23 cellular contexts compared by ENCODE assay signal in genomic region chr17:51793686-51794085, GRCh38.
DNase-seq lines count a peak whose midpoint lies in the region; ATAC-seq and TF ChIP-seq lines count a peak whose summit lies in the region.
"Had no signal": no experiment of that assay in that cellular context is flagged by ENCODE, and none has a peak within 500 bp of the region (broad histone marks: within the 10 kb centered on the region; RNA-seq: fewer than 3 reads in every experiment).

No MANE protein-coding gene starts in this region.

- no peaks in the 10 kb centered on the region for H3K27me3 ChIP-seq in H9 (ENCODE audit: insufficient read depth, low read length)
- H3K27me3 ChIP-seq: BE2C had no signal

- no peak overlapping the region for H4K8ac ChIP-seq in H9 (replicated peaks; ENCODE audit: insufficient read length, low read depth, low read length)

- no peak overlapping the region for H2BK5ac ChIP-seq in H9 (ENCODE audit: insufficient read length, low read length)

- no peak overlapping the region for H2AK5ac ChIP-seq in H9 (ENCODE audit: insufficient read length, low read length)

- H3K9ac ChIP-seq in H9 (ENCODE audit: extremely low read depth, insufficient read length, low read length) = no peak overlapping the region

- H3K4me1 Mint-ChIP-seq in endothelial cell (ENCODE audit: unreplicated experiment) = no peaks in the 10 kb centered on the region
- no peaks in the 10 kb centered on the region for H3K4me1 Mint-ChIP-seq in H9

- H2AFZ ChIP-seq in H9 (ENCODE audit: low read length) = no peak overlapping the region

- no peak overlapping the region for H2BK20ac ChIP-seq in H9 (ENCODE audit: low read depth, low read length, poor library complexity, severe bottlenecking)

- DNase-seq in NCI-H2081 (lab: John Stamatoyannopoulos, UW) (peak; percentile 40 to 71), NCI-H2081 treated with DMSO at 0.1 percent for 48 hours (lab: John Stamatoyannopoulos, UW) (no peak), G401 (ENCODE audit: low spot score) (peak; percentile 90), NCI-H748 (lab: John Stamatoyannopoulos, UW; ENCODE audit: unreplicated experiment) (peak; percentile 89), left colon (no peak), endothelial cell (ENCODE audit: low spot score) (no peak), H9 (no peak)
- no peak for DNase-seq in activated CD8-positive, alpha-beta memory T cell treated with anti-CD3 and anti-CD28 coated beads, Interleukin-2, amount 50 U/mL, for 48 hours
- DNase-seq: 8988T, ACHN, BE2C, DMS79, EL, GF-D8, GOT3, HCEC 1CT, KBM-7, MV-4-11, NCI-H2029, NCI-H510A, SHP77 treated with DMSO at 0.1 percent for 48 hours, T-helper 1 cell had no signal

- H3K23ac ChIP-seq in H9 (ENCODE audit: insufficient read length, low read depth, low read length) = no peak overlapping the region

- no peaks in the 10 kb centered on the region for H3K23me2 ChIP-seq in H9 (ENCODE audit: insufficient read length, low read depth, low read length, poor library complexity, severe bottlenecking)

- peaks cover 6% of the 10 kb centered on the region for H3K27me3 Mint-ChIP-seq in endothelial cell (ENCODE audit: unreplicated experiment)
- peaks cover 3% of the 10 kb centered on the region; the same call in 1 of the 2 replicates for H3K27me3 Mint-ChIP-seq in H9 (ENCODE audit: low read depth)

- H3K4ac ChIP-seq in H9 (ENCODE audit: low read depth, low read length) = no peak overlapping the region

- no peaks in the 10 kb centered on the region for H4K20me1 ChIP-seq in H9 (ENCODE audit: control insufficient read depth, insufficient read depth, insufficient read length)

- H2BK12ac ChIP-seq in H9 (ENCODE audit: insufficient read length, low read depth, low read length) = no peak overlapping the region

- no peaks in the 10 kb centered on the region for H3K4me1 ChIP-seq in H9 (ENCODE audit: insufficient read depth, low read length)
- H3K4me1 ChIP-seq: BE2C had no signal

- no peak overlapping the region for H3K14ac ChIP-seq in H9 (ENCODE audit: insufficient read depth, low read length)

- WGBS in H9 (ENCODE audit: extremely low coverage, insufficient read length, low lambda C conversion rate) = no CpG with 5 or more reads among the region's 1 CpG

- no peak overlapping the region for H4K91ac ChIP-seq in H9 (ENCODE audit: insufficient read length, low read depth, low read length)

- in situ Hi-C loops in G401 (cut with HindIII; ENCODE audit: low sequenced_read_pairs) = no loop called here

- H3K4me3 Mint-ChIP-seq in endothelial cell (ENCODE audit: unreplicated experiment) (no peak overlapping the region), H9 (no peak overlapping the region)

- no peak overlapping the region for H3K4me2 ChIP-seq in H9 (ENCODE audit: insufficient read depth, insufficient read length, low read length)

- H3K79me2 ChIP-seq in H9 (ENCODE audit: insufficient read depth, low read length) = no peaks in the 10 kb centered on the region

- H4K5ac ChIP-seq in H9 (ENCODE audit: insufficient read length, low read depth, low read length) = no peak overlapping the region

- intact Hi-C loops in left colon (cut with DNase I, micrococcal nuclease) = no loop called here

- H3K36me3 Mint-ChIP-seq in endothelial cell (ENCODE audit: low read depth, unreplicated experiment) = no peaks in the 10 kb centered on the region
- H3K36me3 Mint-ChIP-seq in H9 (ENCODE audit: insufficient read depth in 1 of 3, low read depth in 3 of 3) = no peaks in the 10 kb centered on the region

- H3K27ac ChIP-seq in H9 (ENCODE audit: insufficient read length, low read depth, low read length) = no peak overlapping the region
- H3K27ac ChIP-seq: RWPE1 had no signal

- H2BK15ac ChIP-seq in H9 (ENCODE audit: low read depth, low read length) = no peak overlapping the region

- no peaks in the 10 kb centered on the region for H3K9me3 ChIP-seq in H9 (ENCODE audit: control insufficient read depth, low read depth, low read length)
- H3K9me3 ChIP-seq: BE2C had no signal

- peak; percentile 50 for ATAC-seq in left colon

- no peak overlapping the region for H3K18ac ChIP-seq in H9 (ENCODE audit: insufficient read length, low read depth, low read length)

- no peak overlapping the region for H3K56ac ChIP-seq in H9 (ENCODE audit: insufficient read length, low read depth, low read length)

- H2BK120ac ChIP-seq in H9 (ENCODE audit: low read depth, low read length, poor library complexity, severe bottlenecking) = no peak overlapping the region

- no peaks in the 10 kb centered on the region for H3K79me1 ChIP-seq in H9 (ENCODE audit: insufficient read depth, low read depth, low read length, poor library complexity, severe bottlenecking)

- no peak overlapping the region for H3K27ac Mint-ChIP-seq in endothelial cell (ENCODE audit: unreplicated experiment)
- no peak overlapping the region for H3K27ac Mint-ChIP-seq in H9

- H3T11ph ChIP-seq in H9 (ENCODE audit: low read length) = no peak overlapping the region

- no peak for TF ChIP-seq CTCF in endothelial cell (IDR thresholded peaks at IDR 0.05; ENCODE audit: unreplicated experiment)
- TF ChIP-seq CTCF in H9 (conservative IDR thresholded peaks at IDR 0.05) = no peak

- no peaks in the 10 kb centered on the region for H3K9me3 Mint-ChIP-seq in endothelial cell (ENCODE audit: unreplicated experiment)
- no peaks in the 10 kb centered on the region for H3K9me3 Mint-ChIP-seq in H9

Comparison
In these comparisons a context has a peak if more than half of its experiments do, and no peak if none do; other contexts are left out.
1. DNase-seq: peak in NCI-H2081 (2 of 2), G401 (single experiment) and NCI-H748 (single experiment); none in NCI-H2081 treated with DMSO at 0.1 percent for 48 hours (single experiment), left colon (0 of 2), activated CD8-positive, alpha-beta memory T cell treated with anti-CD3 and anti-CD28 coated beads, Interleukin-2, amount 50 U/mL, for 48 hours (single experiment), endothelial cell (single experiment) and H9 (single experiment).